Comparison of ENCODE assay signal across 24 cellular contexts in genomic region chr13:76638882-76639281, GRCh38.
"Had no signal": no experiment of that assay in that cellular context is flagged by ENCODE, and none has a peak within 500 bp of the region (broad histone marks: within the 10 kb centered on the region; RNA-seq: fewer than 3 reads in every experiment).

No MANE protein-coding gene starts in this region.

- H3K9me3 Mint-ChIP-seq: activated T-cell treated with anti-CD3 and anti-CD28 coated beads, Interleukin-2, amount 50 U/mL, for 4 hours; naive thymus-derived CD8-positive, alpha-beta T cell had no signal

- H3K27ac Mint-ChIP-seq: activated naive CD8-positive, alpha-beta T cell; naive thymus-derived CD8-positive, alpha-beta T cell had no signal

- H3K27ac ChIP-seq: body of pancreas, colonic mucosa, esophagus squamous epithelium, foreskin keratinocyte, neutrophil, right atrium auricular region, suprapubic skin, VCaP had no signal

- H3K4me1 ChIP-seq: body of pancreas, colonic mucosa, esophagus squamous epithelium, foreskin keratinocyte had no signal

- ATAC-seq: activated T-cell treated with anti-CD3 and anti-CD28 coated beads, Interleukin-2, amount 50 U/mL, for 4 hours; body of pancreas; foreskin keratinocyte; left colon; mucosa of descending colon; naive thymus-derived CD8-positive, alpha-beta T cell; stimulated activated naive CD8-positive, alpha-beta T cell treated with anti-CD3 and anti-CD28 coated beads, Interleukin-15, Interleukin-2, amounts not matched to agents 100 U/mL and 50 U/mL, for 24 hours had no signal

- H3K36me3 ChIP-seq: colonic mucosa, esophagus squamous epithelium, neutrophil, right atrium auricular region, suprapubic skin had no signal

- H3K4me3 ChIP-seq: body of pancreas, colonic mucosa, esophagus squamous epithelium, mucosa of descending colon, right atrium auricular region, skin epidermis, suprapubic skin had no signal

- H3K9me3 ChIP-seq: body of pancreas, colonic mucosa, esophagus squamous epithelium, mucosa of descending colon, neutrophil, right atrium auricular region, suprapubic skin had no signal

- H3K36me3 Mint-ChIP-seq: activated naive CD8-positive, alpha-beta T cell; naive thymus-derived CD8-positive, alpha-beta T cell had no signal

- H3K27me3 ChIP-seq: body of pancreas, colonic mucosa, esophagus squamous epithelium, foreskin keratinocyte, neutrophil, right atrium auricular region, suprapubic skin had no signal

- DNase-seq: activated CD4-positive, alpha-beta T cell treated with anti-CD3 and anti-CD28 coated beads for 1 hour; activated CD4-positive, alpha-beta T cell treated with anti-CD3 and anti-CD28 coated beads, Interleukin-2, amount 50 U/mL, for 48 hours; activated effector memory CD4-positive, alpha-beta T cell treated with Interleukin-2 at 50 U/mL for 16 hours; activated T-cell treated with anti-CD3 and anti-CD28 coated beads, Interleukin-2, amount 50 U/mL, for 4 hours; amniotic stem cell; body of pancreas; central memory CD4-positive, alpha-beta T cell; colonic mucosa; esophagus squamous epithelium; foreskin keratinocyte; head of caudate nucleus; left colon; mucosa of descending colon; naive thymus-derived CD8-positive, alpha-beta T cell; stimulated activated CD4-positive, alpha-beta T cell treated with anti-CD3 and anti-CD28 coated beads, Interleukin-4, amount 100 ng/mL, for 4 hours; stimulated activated CD8-positive, alpha-beta memory T cell treated with anti-CD3 and anti-CD28 coated beads, Interleukin-4, amount 100 ng/mL, for 48 hours; stimulated activated naive CD8-positive, alpha-beta T cell treated with anti-CD3 and anti-CD28 coated beads, Interleukin-15, Interleukin-2, amounts not matched to agents 100 U/mL and 50 U/mL, for 24 hours; trophoblast cell had no signal
